ENCODE assay signal across 34 cellular contexts in genomic region chr14:97841762-97842161, GRCh38.
"Had no signal": no experiment of that assay in that cellular context is flagged by ENCODE, and none has a peak within 500 bp of the region (broad histone marks: within the 10 kb centered on the region; RNA-seq: fewer than 3 reads in every experiment).

No MANE protein-coding gene starts in this region.

- H3K9me3 ChIP-seq: adrenal gland, body of pancreas, breast epithelium had no signal

- H3K4me3 Mint-ChIP-seq: activated B cell treated with CpG ODN at 0.5 μM for 24 hours; activated CD4-positive, alpha-beta memory T cell treated with anti-CD3 and anti-CD28 coated beads for 36 hours; activated CD4-positive, alpha-beta T cell treated with anti-CD3 and anti-CD28 coated beads, Interleukin-2, amount 10 ng/mL, durations not matched to agents 24 days and 14 days; activated CD8-positive, alpha-beta T cell treated with anti-CD3 and anti-CD28 coated beads for 36 hours; activated naive CD4-positive, alpha-beta T cell treated with anti-CD3 and anti-CD28 coated beads for 36 hours; activated naive CD8-positive, alpha-beta T cell treated with anti-CD3 and anti-CD28 coated beads for 36 hours; activated T-cell treated with anti-CD3 and anti-CD28 coated beads, Interleukin-2, amount 50 U/mL, for 4 hours; activated T-cell treated with anti-CD3 and anti-CD28 coated beads, Interleukin-2, amount 50 U/mL, for 72 hours; activated T-helper 1 cell treated with anti-CD3 and anti-CD28 coated beads, Interleukin-12 subunit alpha, Interleukin-12 subunit beta, Interleukin-2, Interleukin-4 antibody, amounts not matched to agents 30 ng/mL and 10 ng/mL and 1 ng/mL, durations not matched to agents 14 hours and 24 hours and 36 hours; activated T-helper 17 cell treated with anti-CD3 and anti-CD28 coated beads, Interleukin-2, amount 50 U/mL, for 72 hours; T-helper 1 cell treated with Interleukin-12 subunit alpha and Interleukin-12 subunit beta and Interleukin-4 antibody, amounts not matched to agents 30 μg/mL and 1 μg/mL, for 36 hours; T-helper 2 cell treated with Interferon-gamma antibody and Interleukin-4, amounts not matched to agents 5 μg/mL and 100 μg/mL, for 36 hours had no signal

- H3K4me1 ChIP-seq: adrenal gland, body of pancreas, breast epithelium had no signal

- H3K27ac ChIP-seq: adrenal gland, body of pancreas, brain microvascular endothelial cell, breast epithelium, VCaP had no signal

- ATAC-seq: activated CD8-positive, alpha-beta T cell treated with anti-CD3 and anti-CD28 coated beads for 36 hours; activated naive CD4-positive, alpha-beta T cell treated with anti-CD3 and anti-CD28 coated beads, Interleukin-2, amount 50 U/mL, for 72 hours; activated T-cell treated with anti-CD3 and anti-CD28 coated beads, Interleukin-2, amount 50 U/mL, for 4 hours; activated T-cell treated with anti-CD3 and anti-CD28 coated beads, Interleukin-2, amount 50 U/mL, for 72 hours; activated T-helper 17 cell treated with anti-CD3 and anti-CD28 coated beads, Interleukin-2, amount 50 U/mL, for 72 hours; body of pancreas had no signal

- H3K36me3 Mint-ChIP-seq: activated CD4-positive, alpha-beta memory T cell treated with anti-CD3 and anti-CD28 coated beads for 36 hours; activated naive CD4-positive, alpha-beta T cell treated with anti-CD3 and anti-CD28 coated beads, Interleukin-2, amount 50 U/mL, for 72 hours; activated naive CD8-positive, alpha-beta T cell treated with anti-CD3 and anti-CD28 coated beads for 36 hours had no signal

- DNase-seq: activated B cell treated with CpG ODN at 0.5 μM for 24 hours; activated CD4-positive, alpha-beta memory T cell treated with anti-CD3 and anti-CD28 coated beads for 36 hours; activated CD4-positive, alpha-beta T cell treated with anti-CD3 and anti-CD28 coated beads for 4 hours; activated CD4-positive, alpha-beta T cell treated with anti-CD3 and anti-CD28 coated beads, Interleukin-2, amount 10 ng/mL, durations not matched to agents 24 days and 14 days; activated CD4-positive, alpha-beta T cell treated with anti-CD3 and anti-CD28 coated beads, Interleukin-2, amount 50 U/mL, for 1 hour; activated CD4-positive, alpha-beta T cell treated with anti-CD3 and anti-CD28 coated beads, Interleukin-2, amount 50 U/mL, for 4 hours; activated CD4-positive, CD25-positive, alpha-beta regulatory T cell treated with anti-CD3 and anti-CD28 coated beads, Interleukin-2, amount 50 U/mL, for 72 hours; activated CD8-positive, alpha-beta memory T cell treated with anti-CD3 and anti-CD28 coated beads, Interleukin-2, amount 50 U/mL, for 4 hours; activated CD8-positive, alpha-beta T cell treated with anti-CD3 and anti-CD28 coated beads for 36 hours; activated effector memory CD4-positive, alpha-beta T cell treated with anti-CD3 and anti-CD28 coated beads, Interleukin-2, amount 50 U/mL, for 16 hours; activated gamma-delta T cell treated with Interleukin-2 at 50 U/mL for 16 hours; activated naive CD4-positive, alpha-beta T cell; activated naive CD4-positive, alpha-beta T cell treated with anti-CD3 and anti-CD28 coated beads for 36 hours; activated naive CD4-positive, alpha-beta T cell treated with anti-CD3 and anti-CD28 coated beads, Interleukin-2, amount 50 U/mL, for 16 hours; activated naive CD8-positive, alpha-beta T cell treated with anti-CD3 and anti-CD28 coated beads for 36 hours; activated T-cell treated with anti-CD3 and anti-CD28 coated beads for 4 hours; activated T-cell treated with anti-CD3 and anti-CD28 coated beads, Interleukin-2, amount 50 U/mL, for 1 hour; activated T-cell treated with anti-CD3 and anti-CD28 coated beads, Interleukin-2, amount 50 U/mL, for 4 hours; activated T-cell treated with anti-CD3 and anti-CD28 coated beads, Interleukin-2, amount 50 U/mL, for 72 hours; adrenal gland; amniotic stem cell; aorta; body of pancreas; brain microvascular endothelial cell; central memory CD4-positive, alpha-beta T cell; T-helper 1 cell; T-helper 9 cell had no signal

- H3K4me1 Mint-ChIP-seq: activated B cell treated with CpG ODN at 0.5 μM for 24 hours had no signal

- H3K27me3 ChIP-seq: adrenal gland, body of pancreas, brain microvascular endothelial cell had no signal

- H3K27ac Mint-ChIP-seq: activated B cell treated with CpG ODN at 0.5 μM for 24 hours; activated CD4-positive, alpha-beta memory T cell treated with anti-CD3 and anti-CD28 coated beads for 36 hours; activated CD4-positive, alpha-beta T cell treated with anti-CD3 and anti-CD28 coated beads, Interleukin-2, amount 10 ng/mL, durations not matched to agents 24 days and 14 days; activated CD8-positive, alpha-beta T cell treated with anti-CD3 and anti-CD28 coated beads for 36 hours; activated naive CD4-positive, alpha-beta T cell treated with anti-CD3 and anti-CD28 coated beads for 36 hours; activated naive CD4-positive, alpha-beta T cell treated with anti-CD3 and anti-CD28 coated beads, Interleukin-2, amount 50 U/mL, for 72 hours; activated naive CD8-positive, alpha-beta T cell treated with anti-CD3 and anti-CD28 coated beads for 36 hours; activated T-cell treated with anti-CD3 and anti-CD28 coated beads, Interleukin-2, amount 50 U/mL, for 72 hours; activated T-helper 1 cell treated with anti-CD3 and anti-CD28 coated beads, Interleukin-12 subunit alpha, Interleukin-12 subunit beta, Interleukin-2, Interleukin-4 antibody, amounts not matched to agents 30 ng/mL and 10 ng/mL and 1 ng/mL, durations not matched to agents 14 hours and 24 hours and 36 hours; activated T-helper 17 cell treated with anti-CD3 and anti-CD28 coated beads, Interleukin-2, amount 50 U/mL, for 72 hours; T-helper 1 cell treated with Interleukin-12 subunit alpha and Interleukin-12 subunit beta and Interleukin-4 antibody, amounts not matched to agents 30 μg/mL and 1 μg/mL, for 36 hours; T-helper 2 cell treated with Interferon-gamma antibody and Interleukin-4, amounts not matched to agents 5 μg/mL and 100 μg/mL, for 36 hours had no signal

- H3K27me3 Mint-ChIP-seq: activated B cell treated with CpG ODN at 0.5 μM for 24 hours; activated CD8-positive, alpha-beta T cell treated with anti-CD3 and anti-CD28 coated beads for 36 hours; activated naive CD8-positive, alpha-beta T cell treated with anti-CD3 and anti-CD28 coated beads for 36 hours had no signal

- H3K9me3 Mint-ChIP-seq: activated B cell treated with CpG ODN at 0.5 μM for 24 hours; activated CD4-positive, alpha-beta memory T cell treated with anti-CD3 and anti-CD28 coated beads for 36 hours; activated CD4-positive, alpha-beta T cell treated with anti-CD3 and anti-CD28 coated beads, Interleukin-2, amount 10 ng/mL, durations not matched to agents 24 days and 14 days; activated CD8-positive, alpha-beta T cell treated with anti-CD3 and anti-CD28 coated beads for 36 hours; activated naive CD4-positive, alpha-beta T cell treated with anti-CD3 and anti-CD28 coated beads for 36 hours; activated naive CD4-positive, alpha-beta T cell treated with anti-CD3 and anti-CD28 coated beads, Interleukin-2, amount 50 U/mL, for 72 hours; activated naive CD8-positive, alpha-beta T cell treated with anti-CD3 and anti-CD28 coated beads for 36 hours; activated T-cell treated with anti-CD3 and anti-CD28 coated beads, Interleukin-2, amount 50 U/mL, for 4 hours; activated T-cell treated with anti-CD3 and anti-CD28 coated beads, Interleukin-2, amount 50 U/mL, for 72 hours; activated T-helper 1 cell treated with anti-CD3 and anti-CD28 coated beads, Interleukin-12 subunit alpha, Interleukin-12 subunit beta, Interleukin-2, Interleukin-4 antibody, amounts not matched to agents 30 ng/mL and 10 ng/mL and 1 ng/mL, durations not matched to agents 14 hours and 24 hours and 36 hours; activated T-helper 17 cell treated with anti-CD3 and anti-CD28 coated beads, Interleukin-2, amount 50 U/mL, for 72 hours; T-helper 1 cell treated with Interleukin-12 subunit alpha and Interleukin-12 subunit beta and Interleukin-4 antibody, amounts not matched to agents 30 μg/mL and 1 μg/mL, for 36 hours; T-helper 2 cell treated with Interferon-gamma antibody and Interleukin-4, amounts not matched to agents 5 μg/mL and 100 μg/mL, for 36 hours had no signal
